Comparison of ENCODE assay signal across 1 cellular context in genomic region chr7:44735403-44736165, GRCh38.
A peak's percentile ranks its signal among the peaks of the same experiment; 100 is the strongest.
TF ChIP-seq lines count a peak whose summit lies in the region.

No MANE protein-coding gene starts in this region.

TF ChIP-seq in GM12878, 131 proteins besides CTCF, POLR2A, EP300 and RAD21 (continued from another document):
- TF ChIP-seq ZBTB33 (IDR thresholded peaks at IDR 0.05) (no peak), NBN (IDR thresholded peaks at IDR 0.05) (no peak), MTA2 (IDR thresholded peaks at IDR 0.05; ENCODE audit: low read depth) (peak; percentile 53; the same call in 1 of the 2 replicates), IRF4 (IDR thresholded peaks at IDR 0.05; ENCODE audit: low read depth, low read length) (peak; percentile 85), RFX5 (IDR thresholded peaks at IDR 0.05; ENCODE audit: low read depth, low read length) (no peak)
- TF ChIP-seq, protein P1, sequence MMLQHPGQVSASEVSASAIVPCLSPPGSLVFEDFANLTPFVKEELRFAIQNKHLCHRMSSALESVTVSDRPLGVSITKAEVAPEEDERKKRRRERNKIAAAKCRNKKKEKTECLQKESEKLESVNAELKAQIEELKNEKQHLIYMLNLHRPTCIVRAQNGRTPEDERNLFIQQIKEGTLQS (IDR thresholded peaks at IDR 0.05; ENCODE audit: borderline replicate concordance, extremely low read depth, low read depth, low read length), result no peak
